15 cellular contexts compared by ENCODE assay signal in genomic region chr9:101543098-101543735, GRCh38. TPM values are rescaled to one million over a fixed set of nuclear protein-coding genes. Genes with fewer than 3 reads are reported as not detected.
DNase-seq lines count a peak whose midpoint lies in the region; ATAC-seq and TF ChIP-seq lines count a peak whose summit lies in the region.
"Had no signal": no experiment of that assay in that cellular context is flagged by ENCODE, and none has a peak within 500 bp of the region (broad histone marks: within the 10 kb centered on the region; RNA-seq: fewer than 3 reads in every experiment).

No MANE protein-coding gene starts in this region.

- no peak overlapping the region for H2AK5ac ChIP-seq in neuronal stem cell (ENCODE audit: low read depth, low read length)

- H3F3A ChIP-seq in PC-9 (ENCODE audit: insufficient read depth, low read depth), result no peaks in the 10 kb centered on the region

- 0 out of 2 replicates have a peak, but pooled peaks have one; percentile 13 for TF ChIP-seq CTCF in VCaP (conservative IDR thresholded peaks at IDR 0.05)
- TF ChIP-seq CTCF in foreskin keratinocyte (conservative IDR thresholded peaks at IDR 0.05), result no peak
- no peak for TF ChIP-seq CTCF in PC-9 (conservative IDR thresholded peaks at IDR 0.05)

- peak overlapping the region; percentile 11 for H3K14ac ChIP-seq in neuronal stem cell (ENCODE audit: low read length)

- H3K4me1 ChIP-seq in foreskin keratinocyte, result peaks cover 4% of the 10 kb centered on the region
- no peaks in the 10 kb centered on the region for H3K4me1 ChIP-seq in neuronal stem cell (ENCODE audit: control insufficient read depth in 2 of 2, insufficient read depth in 1 of 2, low read depth in 1 of 2, low read length in 2 of 2)
- H3K4me1 ChIP-seq in PC-9 (replicated peaks; ENCODE audit: insufficient read depth), result no peaks in the 10 kb centered on the region
- H3K4me1 ChIP-seq: BE2C had no signal

- no CpG with 5 or more reads among the region's 14 CpGs for WGBS in neuronal stem cell (ENCODE audit: extremely low coverage in 2 of 2, insufficient read length in 2 of 2, insufficient replicate concordance in 1 of 2), 2 donors

- H3K23ac ChIP-seq in neuronal stem cell (ENCODE audit: low read depth, low read length, poor library complexity), result no peak overlapping the region

- H2BK15ac ChIP-seq in neuronal stem cell (ENCODE audit: low read length), result no peak overlapping the region

- no peak overlapping the region for H3K4me3 ChIP-seq in neuronal stem cell (ENCODE audit: low read length in 2 of 2)
- H3K4me3 ChIP-seq in PC-9, result no peak overlapping the region
- H3K4me3 ChIP-seq: GM12878, HAP-1 had no signal

- intact Hi-C loops in PC-9 (cut with micrococcal nuclease; ENCODE audit: unreplicated experiment), result no loop called here

- no peak overlapping the region for H2BK12ac ChIP-seq in neuronal stem cell (ENCODE audit: low read length)

- peaks cover 26 to 100% of the 10 kb centered on the region in 2 donors for H3K36me3 ChIP-seq in neuronal stem cell (replicated peaks in 1 of 2; ENCODE audit: control insufficient read depth in 2 of 2, insufficient read depth in 2 of 2, low read length in 2 of 2)
- H3K36me3 ChIP-seq in PC-9 (ENCODE audit: low read depth), result peaks cover 11% of the 10 kb centered on the region

- no peak for DNase-seq in foreskin keratinocyte
- DNase-seq in neuronal stem cell (ENCODE audit: low spot score), result no peak
- no peak for DNase-seq in hepatic stellate cell (ENCODE audit: low spot score)
- DNase-seq in PC-9, result no peak
- no peak for DNase-seq in C1 segment of cervical spinal cord (lab: John Stamatoyannopoulos, UW)
- DNase-seq: ACHN; BE2C; CD4-positive, alpha-beta memory T cell; DMS79 treated with DMSO at 0.1 percent for 48 hours had no signal

- no peak overlapping the region for H4K91ac ChIP-seq in neuronal stem cell (ENCODE audit: low read depth, low read length, poor library complexity)

- H3K27me3 ChIP-seq in foreskin keratinocyte, result no peaks in the 10 kb centered on the region
- H3K27me3 ChIP-seq in neuronal stem cell (ENCODE audit: control insufficient read depth in 3 of 3, insufficient read depth in 3 of 3, low read depth in 1 of 3, low read length in 3 of 3), result no peaks in the 10 kb centered on the region
- H3K27me3 ChIP-seq in PC-9 (ENCODE audit: insufficient read depth, low read depth), result no peaks in the 10 kb centered on the region
- H3K27me3 ChIP-seq: BE2C had no signal

- no TSS peak for BruUV-seq in PC-9 (replicated peaks; lab: Mats Ljungman, UMichigan)

- no peak overlapping the region for H3K4ac ChIP-seq in neuronal stem cell (ENCODE audit: low read length)

- no peak overlapping the region for H2BK5ac ChIP-seq in neuronal stem cell (ENCODE audit: low read length)

- H3K79me1 ChIP-seq in neuronal stem cell (ENCODE audit: low read depth, low read length), result peaks cover 3% of the 10 kb centered on the region

- no peak overlapping the region for H4K8ac ChIP-seq in neuronal stem cell (ENCODE audit: low read depth, low read length)

- H3K9ac ChIP-seq in neuronal stem cell (ENCODE audit: low read depth, low read length, poor library complexity), result no peak overlapping the region

- H3K4me2 ChIP-seq in neuronal stem cell (ENCODE audit: insufficient read depth, low read length, poor library complexity, severe bottlenecking), result no peak overlapping the region
- no peak overlapping the region for H3K4me2 ChIP-seq in PC-9

- H3K27ac ChIP-seq in VCaP (peak overlapping the region; percentile 77), foreskin keratinocyte (no peak overlapping the region), neuronal stem cell (replicated peaks; ENCODE audit: low read length) (no peak overlapping the region), PC-9 (no peak overlapping the region)

- H3K79me2 ChIP-seq in PC-9 (ENCODE audit: low read depth), result no peaks in the 10 kb centered on the region

- no peak overlapping the region for H3K18ac ChIP-seq in neuronal stem cell (ENCODE audit: low read length)

- no peak overlapping the region for H2BK120ac ChIP-seq in neuronal stem cell (ENCODE audit: low read depth, low read length)

- POLR2A ChIA-PET in PC-9 (lab: Charles Lee; ENCODE audit: unreplicated experiment), result interaction anchor here (0.6 kb wide), 1 partner anchor 82 kb away, joined by 6 read pairs; no protein-coding TSS in a partner anchor

- H3K9me3 ChIP-seq in neuronal stem cell (replicated peaks in 1 of 2; ENCODE audit: control insufficient read depth in 2 of 2, insufficient read depth in 1 of 2, low read depth in 1 of 2, low read length in 2 of 2) (no peaks in the 10 kb centered on the region), PC-9 (ENCODE audit: insufficient read depth, low read depth) (no peaks in the 10 kb centered on the region)
- H3K9me3 ChIP-seq: BE2C, HAP-1 had no signal

- H3K9me2 ChIP-seq in PC-9 (ENCODE audit: insufficient read depth), result no peaks in the 10 kb centered on the region

- no peak overlapping the region for H2AFZ ChIP-seq in neuronal stem cell (ENCODE audit: low read length)
- no peak overlapping the region for H2AFZ ChIP-seq in PC-9

- ATAC-seq in foreskin keratinocyte, result peak; percentile 67
- ATAC-seq: GM12878, HepG2 had no signal

- CTCF ChIA-PET in PC-9 (lab: Charles Lee), result no interaction called here

- H4K20me1 ChIP-seq in PC-9 (ENCODE audit: insufficient read depth), result no peaks in the 10 kb centered on the region; the same call in 1 of the 2 replicates

RNA-seq across cellular contexts. Expression of gene RNF20, which starts 9.6 kb away (rescaled TPM):
- total RNA-seq in foreskin keratinocyte, result 28.4 and 31.4 TPM in 2 replicates
- 9.9 and 11.7 TPM in 2 replicates for polyA plus RNA-seq in foreskin keratinocyte
- 32.0 TPM for polyA plus RNA-seq in neuronal stem cell (2013, experiment 1 of 2)
- 31.1 TPM for polyA plus RNA-seq in neuronal stem cell (2013, experiment 2 of 2)
- total RNA-seq in PC-9 (2021), result 55.8 and 58.7 TPM in 2 replicates

RNA-seq across cellular contexts. Expression of gene PPP3R2, which starts 51.6 kb away (rescaled TPM):
- not detected in 2 replicates for total RNA-seq in foreskin keratinocyte
- not detected in 2 replicates for polyA plus RNA-seq in foreskin keratinocyte
- not detected for polyA plus RNA-seq in neuronal stem cell (2013, experiment 1 of 2)
- polyA plus RNA-seq in neuronal stem cell (2013, experiment 2 of 2), result not detected
- not detected in 2 replicates for total RNA-seq in PC-9 (2021)
- total RNA-seq: CD4-positive, alpha-beta memory T cell; GM12878; H1; HepG2 had no signal
- polyA plus RNA-seq: CD4-positive, alpha-beta memory T cell; GM12878; H1; HepG2; IgD-negative memory B cell had no signal
